17 cellular contexts compared by ENCODE assay signal in the genomic region with DNA sequence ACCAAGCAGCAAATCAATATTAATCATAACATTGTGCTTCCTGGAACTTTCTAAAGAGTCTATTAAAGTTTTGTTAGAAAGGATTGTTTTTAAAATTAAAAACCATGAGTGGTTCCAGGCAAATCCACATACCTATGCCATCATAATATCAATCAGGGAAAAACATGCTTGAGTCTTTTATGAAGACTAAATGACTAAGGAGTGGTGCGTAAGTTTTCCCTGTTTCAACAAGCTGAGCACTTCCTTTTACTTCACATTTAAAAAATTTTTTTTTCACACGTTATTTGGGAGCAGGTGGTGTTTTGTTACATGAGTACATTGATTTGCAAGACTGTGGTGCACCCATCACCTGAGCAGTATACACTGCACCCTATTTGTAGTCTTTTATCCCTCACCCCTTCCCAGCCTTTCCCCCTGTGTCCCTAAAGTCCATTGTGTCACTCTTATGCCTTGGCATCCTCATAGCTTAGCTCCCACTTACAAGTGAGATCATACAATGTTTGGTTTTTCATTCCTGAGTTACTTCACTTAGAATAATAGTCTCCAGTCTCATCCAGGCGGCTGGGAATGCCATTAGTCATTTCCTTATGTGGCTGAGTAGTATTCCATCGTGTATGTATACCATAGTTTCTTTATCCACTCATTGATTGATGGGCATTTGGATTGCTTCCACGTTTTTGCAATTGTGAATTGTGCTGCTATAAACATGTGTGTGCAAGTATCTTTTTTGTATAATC.
DNase-seq lines count a peak whose midpoint lies in the region; FAIRE-seq and TF ChIP-seq lines count a peak whose summit lies in the region.
"Had no signal": no experiment of that assay in that cellular context is flagged by ENCODE, and none has a peak within 500 bp of the region (broad histone marks: within the 10 kb centered on the region; RNA-seq: fewer than 3 reads in every experiment).

No MANE protein-coding gene starts in this region.

- peaks cover 2% of the 10 kb centered on the region for H3K36me3 Mint-ChIP-seq in nephron progenitor cell (ENCODE audit: low read depth)
- H3K36me3 Mint-ChIP-seq: IgD-negative memory B cell had no signal

- peak; percentile 68 for FAIRE-seq in HTR-8/SVneo (lab: Jason Lieb, UNC)
- FAIRE-seq: colon, GM18507 had no signal

- intact Hi-C loops in A673 (cut with micrococcal nuclease; ENCODE audit: unreplicated experiment), result no loop called here

- no peak overlapping the region for H3K27ac ChIP-seq in A673 (ENCODE audit: low read depth, low read length, poor library complexity, severe bottlenecking)
- H3K27ac ChIP-seq: esophagus muscularis mucosa, sigmoid colon, vagina had no signal

- H3K27me3 ChIP-seq in A673 (replicated peaks; ENCODE audit: insufficient read depth, low read depth, low read length, poor library complexity), result no peaks in the 10 kb centered on the region
- H3K27me3 ChIP-seq: esophagus muscularis mucosa, sigmoid colon, vagina had no signal

- CTCF ChIA-PET in A673 (lab: Charles Lee), result no interaction called here

- H3K9me3 Mint-ChIP-seq in nephron progenitor cell, result peaks cover 18% of the 10 kb centered on the region

- no peaks in the 10 kb centered on the region for H3K4me1 ChIP-seq in A673 (ENCODE audit: insufficient read depth, low read length, poor library complexity, severe bottlenecking)
- H3K4me1 ChIP-seq: esophagus muscularis mucosa, sigmoid colon, vagina had no signal

- H3K4me3 ChIP-seq in A673 (ENCODE audit: low read depth, low read length, poor library complexity, severe bottlenecking) (no peak overlapping the region), astrocyte of the spinal cord (ENCODE audit: low read depth, low read length) (no peak overlapping the region)
- H3K4me3 ChIP-seq: esophagus muscularis mucosa, sigmoid colon, vagina had no signal

- H3K27ac Mint-ChIP-seq in nephron progenitor cell, result no peak overlapping the region

- DNase-seq in A673 (ENCODE audit: low spot score) (peak; percentile 22), HTR-8/SVneo (ENCODE audit: insufficient read length, low spot score) (no peak), astrocyte of the spinal cord (ENCODE audit: low read depth, low spot score) (peak; percentile 89), iris pigment epithelial cell (ENCODE audit: low read depth) (peak; percentile 72), cerebellar nuclear complex (lab: John Stamatoyannopoulos, UW) (no peak), nephron progenitor cell (no peak), LoVo (ENCODE audit: low spot score) (no peak)
- no peak for DNase-seq in central memory CD4-positive, alpha-beta T cell
- DNase-seq: NCI-H1092 treated with DMSO at 0.1 percent for 48 hours; sigmoid colon; stimulated activated naive CD8-positive, alpha-beta T cell treated with anti-CD3 and anti-CD28 coated beads, Interleukin-15, Interleukin-2, amounts not matched to agents 100 U/mL and 50 U/mL, for 24 hours had no signal

- H3K36me3 ChIP-seq in A673 (ENCODE audit: insufficient read depth, low read length, poor library complexity, severe bottlenecking), result no peaks in the 10 kb centered on the region
- H3K36me3 ChIP-seq: esophagus muscularis mucosa, sigmoid colon, vagina had no signal

- H3K9me3 ChIP-seq in A673 (ENCODE audit: low read depth, low read length, poor library complexity, severe bottlenecking), result peaks cover 18% of the 10 kb centered on the region
- H3K9me3 ChIP-seq: vagina had no signal

- in situ Hi-C loops in astrocyte of the spinal cord (cut with HindIII; ENCODE audit: low sequenced_read_pairs), result no loop called here

- no peak overlapping the region for H3K4me3 Mint-ChIP-seq in nephron progenitor cell
- H3K4me3 Mint-ChIP-seq: IgD-negative memory B cell, neural crest cell had no signal

- H3K27me3 Mint-ChIP-seq in nephron progenitor cell (ENCODE audit: low read depth, poor library complexity), result peaks cover 3% of the 10 kb centered on the region
- H3K27me3 Mint-ChIP-seq: IgD-negative memory B cell had no signal

- H3K4me1 Mint-ChIP-seq in nephron progenitor cell, result no peaks in the 10 kb centered on the region
- H3K4me1 Mint-ChIP-seq: IgD-negative memory B cell, neural crest cell had no signal

- BruUV-seq in A673 (replicated peaks; lab: Mats Ljungman, UMichigan), result no TSS peak

- TF ChIP-seq CTCF in A673 (conservative IDR thresholded peaks at IDR 0.05; ENCODE audit: low read depth, low read length) (no peak), astrocyte of the spinal cord (IDR thresholded peaks at IDR 0.05; ENCODE audit: low read depth, low read length) (no peak), nephron progenitor cell (IDR thresholded peaks at IDR 0.05) (no peak)

- POLR2A ChIA-PET in A673 (lab: Charles Lee; ENCODE audit: low non-redundant PET), result no interaction called here

Comparison
In these comparisons a context has a peak if more than half of its experiments do, and no peak if none do; other contexts are left out.
1. DNase-seq: peak in A673 (single experiment), astrocyte of the spinal cord (single experiment) and iris pigment epithelial cell (single experiment); none in HTR-8/SVneo (single experiment), cerebellar nuclear complex (0 of 2), nephron progenitor cell (single experiment), central memory CD4-positive, alpha-beta T cell (single experiment) and LoVo (single experiment).